In genomic region chr16:3569851-3570250, GRCh38 we compare ENCODE assay signal across 1 cellular context.
A peak's percentile ranks its signal among the peaks of the same experiment; 100 is the strongest.
TF ChIP-seq lines count a peak whose summit lies in the region.

No MANE protein-coding gene starts in this region.

TF ChIP-seq in H1, 55 proteins besides CTCF, POLR2A, EP300 and RAD21:
- TF ChIP-seq KDM1A (IDR thresholded peaks at IDR 0.05; ENCODE audit: borderline replicate concordance, low read length) (peak; percentile 41; the same call in 1 of the 2 replicates), BCL11A (IDR thresholded peaks at IDR 0.05; ENCODE audit: low read depth in 2 of 2, low read length in 2 of 2) (no peak), GTF2F1 (IDR thresholded peaks at IDR 0.05; ENCODE audit: borderline replicate concordance, low read depth, low read length) (no peak), CEBPB (IDR thresholded peaks at IDR 0.05; ENCODE audit: low read depth, low read length) (no peak)
TF ChIP-seq in H1: peak in this region for 1.
